Comparison of ENCODE assay signal across 8 cellular contexts in the genomic region with DNA sequence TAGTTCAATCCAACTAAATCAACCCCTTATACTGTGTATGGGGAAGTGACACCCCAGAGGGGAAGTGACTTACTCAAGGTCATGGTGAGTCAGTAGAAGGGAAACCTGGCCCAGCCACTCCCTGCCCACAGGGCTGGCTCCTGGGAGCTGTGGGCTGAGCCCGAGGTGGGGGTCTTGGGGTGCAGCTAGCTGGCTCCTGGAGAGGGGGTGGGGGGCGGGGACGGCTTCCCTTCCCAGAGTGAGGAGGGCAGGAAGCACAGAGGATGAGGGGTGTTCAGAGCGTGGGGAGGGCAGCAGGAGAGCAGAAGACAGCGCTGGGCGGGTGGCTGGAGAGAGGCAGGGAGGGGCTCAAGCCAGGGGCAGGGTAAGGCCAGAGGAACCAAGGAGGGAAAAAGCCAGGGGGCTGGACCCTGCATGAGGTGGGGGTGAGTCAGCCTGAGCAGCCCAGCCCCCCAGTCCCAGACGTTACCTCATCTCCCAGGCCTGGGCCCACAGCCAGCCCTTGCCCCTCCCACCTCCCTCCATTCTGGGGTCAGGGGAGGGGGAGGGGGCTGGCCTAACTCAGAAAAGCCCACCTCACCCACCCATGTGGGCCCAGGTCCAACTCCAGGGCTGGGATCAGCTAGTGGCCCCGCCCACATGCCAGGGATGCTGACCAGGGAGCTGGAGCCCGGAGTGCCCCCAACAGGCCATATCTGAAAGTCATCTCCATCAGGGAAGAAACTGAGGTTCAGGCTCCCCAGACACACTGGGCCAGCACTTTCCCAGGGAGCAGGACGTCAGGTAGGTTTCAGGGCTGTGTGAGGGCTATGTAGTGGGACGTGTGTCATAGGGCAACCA. TPM values are rescaled to one million over a fixed set of nuclear protein-coding genes. Genes with fewer than 3 reads are reported as not detected.
DNase-seq lines count a peak whose midpoint lies in the region; ATAC-seq and TF ChIP-seq lines count a peak whose summit lies in the region.

No MANE protein-coding gene starts in this region.

- peaks cover 0 to 17% (median 4%) of the 10 kb centered on the region in 3 donors for H3K36me3 Mint-ChIP-seq in CD8-positive, alpha-beta memory T cell
- peaks cover 4% of the 10 kb centered on the region for H3K36me3 Mint-ChIP-seq in IgD-negative memory B cell
- peaks cover 9% of the 10 kb centered on the region for H3K36me3 Mint-ChIP-seq in activated CD4-positive, alpha-beta memory T cell treated with anti-CD3 and anti-CD28 coated beads for 36 hours
- H3K36me3 Mint-ChIP-seq in glutamatergic neuron (ENCODE audit: unreplicated experiment): no peaks in the 10 kb centered on the region
- H3K36me3 Mint-ChIP-seq in progenitor cell of endocrine pancreas (ENCODE audit: insufficient read depth): peaks cover 10% of the 10 kb centered on the region

- H3K27ac Mint-ChIP-seq in CD8-positive, alpha-beta memory T cell: peak overlapping the region in 3 of 8 donors; percentile 11 to 57 (median 15)
- H3K27ac Mint-ChIP-seq in IgD-negative memory B cell: peak overlapping the region in 2 of 3 donors; percentile 67 to 94
- peak overlapping the region; percentile 79 for H3K27ac Mint-ChIP-seq in activated CD4-positive, alpha-beta memory T cell treated with anti-CD3 and anti-CD28 coated beads for 36 hours
- no peak overlapping the region for H3K27ac Mint-ChIP-seq in glutamatergic neuron (ENCODE audit: unreplicated experiment)
- no peak overlapping the region for H3K27ac Mint-ChIP-seq in progenitor cell of endocrine pancreas

- no peaks in the 10 kb centered on the region for H3K27me3 ChIP-seq in CD8-positive, alpha-beta memory T cell (ENCODE audit: insufficient read depth, low read length, poor library complexity, severe bottlenecking)

- no peaks in the 10 kb centered on the region for H3K36me3 ChIP-seq in CD8-positive, alpha-beta memory T cell (ENCODE audit: insufficient read depth, low read length)

- no peaks in the 10 kb centered on the region for H3K9me3 Mint-ChIP-seq in CD8-positive, alpha-beta memory T cell
- H3K9me3 Mint-ChIP-seq in IgD-negative memory B cell (no peaks in the 10 kb centered on the region), glutamatergic neuron (ENCODE audit: unreplicated experiment) (peaks cover 11% of the 10 kb centered on the region), progenitor cell of endocrine pancreas (ENCODE audit: low read depth) (no peaks in the 10 kb centered on the region)
- H3K9me3 Mint-ChIP-seq in activated CD4-positive, alpha-beta memory T cell treated with anti-CD3 and anti-CD28 coated beads for 36 hours: no peaks in the 10 kb centered on the region

- no peak for TF ChIP-seq CTCF in glutamatergic neuron (IDR thresholded peaks at IDR 0.05; ENCODE audit: partially characterized antibody, unreplicated experiment)
- TF ChIP-seq CTCF in progenitor cell of endocrine pancreas (IDR thresholded peaks at IDR 0.05; ENCODE audit: unreplicated experiment): peak; percentile 18

- ATAC-seq in HG02852 (IDR thresholded peaks at IDR 0.05; ENCODE audit: unreplicated experiment): no peak

- H3K4me1 Mint-ChIP-seq in CD8-positive, alpha-beta memory T cell: peaks cover 8 to 39% (median 16%) of the 10 kb centered on the region in 3 donors
- H3K4me1 Mint-ChIP-seq in IgD-negative memory B cell (peaks cover 5 to 34% (median 20%) of the 10 kb centered on the region in 3 donors), glutamatergic neuron (ENCODE audit: low read depth, unreplicated experiment) (peaks cover 23% of the 10 kb centered on the region), progenitor cell of endocrine pancreas (ENCODE audit: low read depth) (peaks cover 14% of the 10 kb centered on the region)
- H3K4me1 Mint-ChIP-seq in activated CD4-positive, alpha-beta memory T cell treated with anti-CD3 and anti-CD28 coated beads for 36 hours (ENCODE audit: low read depth): peaks cover 24% of the 10 kb centered on the region

- H3K27me3 Mint-ChIP-seq in CD8-positive, alpha-beta memory T cell: peaks cover 0 to 2% of the 10 kb centered on the region in 2 donors
- peaks cover 3% of the 10 kb centered on the region for H3K27me3 Mint-ChIP-seq in IgD-negative memory B cell
- peaks cover 8% of the 10 kb centered on the region for H3K27me3 Mint-ChIP-seq in activated CD4-positive, alpha-beta memory T cell treated with anti-CD3 and anti-CD28 coated beads for 36 hours
- peaks cover 14% of the 10 kb centered on the region for H3K27me3 Mint-ChIP-seq in glutamatergic neuron (ENCODE audit: unreplicated experiment)
- peaks cover 18% of the 10 kb centered on the region for H3K27me3 Mint-ChIP-seq in progenitor cell of endocrine pancreas

- CTCF ChIA-PET in CD8-positive, alpha-beta memory T cell (lab: Charles Lee): interaction anchor here (0.8 to 12.2 kb wide), 5 partner anchors 10 to 177 kb away, joined by 3 to 116 read pairs (median 5); no protein-coding TSS in a partner anchor
- CTCF ChIA-PET in activated CD4-positive, alpha-beta memory T cell treated with anti-CD3 and anti-CD28 coated beads for 36 hours (lab: Charles Lee): interaction anchor here (0.6 to 4.2 kb wide), 9 partner anchors 22 to 185 kb away, joined by 3 to 26 read pairs (median 8); a partner anchor contains a TSS

- H3K9me3 ChIP-seq in CD8-positive, alpha-beta memory T cell (ENCODE audit: low read length): no peaks in the 10 kb centered on the region

- DNase-seq in CD8-positive, alpha-beta memory T cell: no peak
- peak; percentile 61 for DNase-seq in activated CD4-positive, alpha-beta memory T cell treated with anti-CD3 and anti-CD28 coated beads for 36 hours
- DNase-seq in glutamatergic neuron (no peak), progenitor cell of endocrine pancreas (ENCODE audit: low spot score, unreplicated experiment) (no peak), COLO668 (lab: John Stamatoyannopoulos, UW; ENCODE audit: unreplicated experiment) (no peak), NCI-H1694 (lab: John Stamatoyannopoulos, UW) (no peak)

- POLR2A ChIA-PET in CD8-positive, alpha-beta memory T cell (lab: Charles Lee): interaction anchor here (0.9 to 1.2 kb wide), 2 partner anchors 23 to 40 kb away, joined by 3 to 5 read pairs; no protein-coding TSS in a partner anchor
- POLR2A ChIA-PET in activated CD4-positive, alpha-beta memory T cell treated with anti-CD3 and anti-CD28 coated beads for 36 hours (lab: Charles Lee): interaction anchor here (0.6 to 1.3 kb wide), 3 partner anchors 21 to 65 kb away, joined by 3 read pairs; no protein-coding TSS in a partner anchor

- intact Hi-C loops in activated CD4-positive, alpha-beta memory T cell treated with anti-CD3 and anti-CD28 coated beads for 36 hours (cut with micrococcal nuclease): loop anchor here (5.0 kb wide), 1 partner anchor 382 kb away; no protein-coding TSS in a partner anchor

- H3K4me3 ChIP-seq in CD8-positive, alpha-beta memory T cell (ENCODE audit: low read length): no peak overlapping the region

- H3K4me3 Mint-ChIP-seq in CD8-positive, alpha-beta memory T cell: peak overlapping the region in 1 of 7 donors; percentile 56
- H3K4me3 Mint-ChIP-seq in IgD-negative memory B cell (peak overlapping the region in 3 of 4 donors; percentile 24 to 63 (median 55)), glutamatergic neuron (ENCODE audit: unreplicated experiment) (peak overlapping the region; percentile 56), progenitor cell of endocrine pancreas (ENCODE audit: low read depth) (no peak overlapping the region)
- H3K4me3 Mint-ChIP-seq in activated CD4-positive, alpha-beta memory T cell treated with anti-CD3 and anti-CD28 coated beads for 36 hours: no peak overlapping the region

- peaks cover 15% of the 10 kb centered on the region for H3K4me1 ChIP-seq in CD8-positive, alpha-beta memory T cell (ENCODE audit: insufficient read depth, low read length)

- peak overlapping the region; percentile 69 for H3K27ac ChIP-seq in CD8-positive, alpha-beta memory T cell (ENCODE audit: low read depth, low read length)

RNA-seq across cellular contexts. Expression of a gene that starts 2.8 kb away (rescaled TPM):
- total RNA-seq in CD8-positive, alpha-beta memory T cell: 10 to 100 TPM; 28.4 to 30.4 TPM
- polyA plus RNA-seq in CD8-positive, alpha-beta memory T cell: 6.0 TPM
- polyA plus RNA-seq in IgD-negative memory B cell: 16.3 TPM
- total RNA-seq in activated CD4-positive, alpha-beta memory T cell treated with anti-CD3 and anti-CD28 coated beads for 36 hours: 10 to 100 TPM; 50.2 to 56.6 TPM
- total RNA-seq in glutamatergic neuron (ENCODE audit: unreplicated experiment): 430 TPM
- total RNA-seq in progenitor cell of endocrine pancreas: 113 and 119 TPM in 2 replicates

RNA-seq across cellular contexts. Expression of a gene that starts 15.1 kb away (rescaled TPM):
- total RNA-seq in CD8-positive, alpha-beta memory T cell: 1 to 10 TPM; 4.2 to 5.1 TPM
- polyA plus RNA-seq in CD8-positive, alpha-beta memory T cell: 0.08 TPM
- polyA plus RNA-seq in IgD-negative memory B cell: 154 TPM
- 1 to 10 TPM in 1 of 2 experiments, under 1 TPM in 1; 0.52 to 1.3 TPM for total RNA-seq in activated CD4-positive, alpha-beta memory T cell treated with anti-CD3 and anti-CD28 coated beads for 36 hours
- 29.2 TPM for total RNA-seq in glutamatergic neuron (ENCODE audit: unreplicated experiment)
- total RNA-seq in progenitor cell of endocrine pancreas: 11.6 and 13.7 TPM in 2 replicates

RNA-seq across cellular contexts. Expression of a gene that starts 21.1 kb away (rescaled TPM):
- 10 to 100 TPM; 47.9 to 50.5 TPM for total RNA-seq in CD8-positive, alpha-beta memory T cell
- polyA plus RNA-seq in CD8-positive, alpha-beta memory T cell: 28.1 TPM
- 0.54 TPM for polyA plus RNA-seq in IgD-negative memory B cell
- 10 to 100 TPM; 12.1 to 15.9 TPM for total RNA-seq in activated CD4-positive, alpha-beta memory T cell treated with anti-CD3 and anti-CD28 coated beads for 36 hours
- 1,261 TPM for total RNA-seq in glutamatergic neuron (ENCODE audit: unreplicated experiment)
- total RNA-seq in progenitor cell of endocrine pancreas: 396 and 422 TPM in 2 replicates

RNA-seq across cellular contexts. Expression of a gene that starts 22.2 kb away (rescaled TPM):
- 100 to 1,000 TPM; 160 to 164 TPM for total RNA-seq in CD8-positive, alpha-beta memory T cell
- polyA plus RNA-seq in CD8-positive, alpha-beta memory T cell: 61.7 TPM
- 74.2 TPM for polyA plus RNA-seq in IgD-negative memory B cell
- 100 to 1,000 TPM; 143 to 145 TPM for total RNA-seq in activated CD4-positive, alpha-beta memory T cell treated with anti-CD3 and anti-CD28 coated beads for 36 hours
- total RNA-seq in glutamatergic neuron (ENCODE audit: unreplicated experiment) (125 TPM), progenitor cell of endocrine pancreas (88.4 and 93.1 TPM in 2 replicates)

RNA-seq across cellular contexts. Expression of a gene that starts 48.0 kb away (rescaled TPM):
- total RNA-seq in CD8-positive, alpha-beta memory T cell: 10 to 100 TPM; 14.7 to 15.3 TPM
- 22.1 TPM for polyA plus RNA-seq in CD8-positive, alpha-beta memory T cell
- polyA plus RNA-seq in IgD-negative memory B cell: 23.1 TPM
- 10 to 100 TPM; 13.3 to 13.6 TPM for total RNA-seq in activated CD4-positive, alpha-beta memory T cell treated with anti-CD3 and anti-CD28 coated beads for 36 hours
- total RNA-seq in glutamatergic neuron (ENCODE audit: unreplicated experiment) (4.1 TPM), progenitor cell of endocrine pancreas (11.7 and 13.1 TPM in 2 replicates)

Comparison
In these comparisons a context has a peak if more than half of its experiments do, and no peak if none do; other contexts are left out.
1. H3K27ac Mint-ChIP-seq: peak in IgD-negative memory B cell (2 of 3) and activated CD4-positive, alpha-beta memory T cell treated with anti-CD3 and anti-CD28 coated beads for 36 hours (single experiment); none in glutamatergic neuron (single experiment) and progenitor cell of endocrine pancreas (single experiment).
2. H3K4me3 Mint-ChIP-seq: peak in IgD-negative memory B cell (3 of 4) and glutamatergic neuron (single experiment); none in activated CD4-positive, alpha-beta memory T cell treated with anti-CD3 and anti-CD28 coated beads for 36 hours (single experiment) and progenitor cell of endocrine pancreas (single experiment).